8 cellular contexts compared by ENCODE assay signal in genomic region chr2:42359894-42360483, GRCh38. TPM values are rescaled to one million over a fixed set of nuclear protein-coding genes. Genes with fewer than 3 reads are reported as not detected.
DNase-seq lines count a peak whose midpoint lies in the region; ATAC-seq and TF ChIP-seq lines count a peak whose summit lies in the region.

No MANE protein-coding gene starts in this region.

- 13% methylated on average over 13 of the region's 13 CpGs for WGBS in right cardiac atrium
- 30% methylated on average over 13 of the region's 13 CpGs for WGBS in smooth muscle cell (ENCODE audit: low lambda C conversion rate)

- ATAC-seq in activated CD8-positive, alpha-beta T cell treated with anti-CD3 and anti-CD28 coated beads for 36 hours, result no peak
- no peak for ATAC-seq in right cardiac atrium
- ATAC-seq in HG02973 (IDR thresholded peaks at IDR 0.05; ENCODE audit: unreplicated experiment), result no peak

- H2AFZ ChIP-seq in smooth muscle cell (ENCODE audit: low read depth), result no peak overlapping the region

- H3K27ac ChIP-seq in BLaER1 (peak overlapping the region; percentile 97), HUES6 (ENCODE audit: low read depth, low read length) (no peak overlapping the region), right cardiac atrium (ENCODE audit: low read length) (peak overlapping the region; percentile 40), smooth muscle cell (ENCODE audit: low read depth) (peak overlapping the region; percentile 92)

- peak overlapping the region; percentile 99 for H3K27ac Mint-ChIP-seq in activated CD8-positive, alpha-beta T cell treated with anti-CD3 and anti-CD28 coated beads for 36 hours

- POLR2A ChIA-PET in activated CD8-positive, alpha-beta T cell treated with anti-CD3 and anti-CD28 coated beads for 36 hours (lab: Charles Lee), result interaction anchor here (0.6 to 1.1 kb wide), 4 partner anchors 16 to 137 kb away, joined by 3 to 4 read pairs (median 4); no protein-coding TSS in a partner anchor

- peaks cover 14% of the 10 kb centered on the region for H3K36me3 Mint-ChIP-seq in activated CD8-positive, alpha-beta T cell treated with anti-CD3 and anti-CD28 coated beads for 36 hours (ENCODE audit: low read depth)

- no peaks in the 10 kb centered on the region for H3K9me3 Mint-ChIP-seq in activated CD8-positive, alpha-beta T cell treated with anti-CD3 and anti-CD28 coated beads for 36 hours

- DNase-seq in activated CD8-positive, alpha-beta T cell treated with anti-CD3 and anti-CD28 coated beads for 36 hours, result peak; percentile 40
- DNase-seq in right cardiac atrium, result no peak
- no peak for DNase-seq in smooth muscle cell (lab: John Stamatoyannopoulos, UW; ENCODE audit: unreplicated experiment)
- no peak for DNase-seq in GOT3 (lab: John Stamatoyannopoulos, UW)
- DNase-seq in NCI-H2227 treated with DMSO at 0.1 percent for 48 hours (lab: John Stamatoyannopoulos, UW), result no peak

- H3K27me3 ChIP-seq in BLaER1 (no peaks in the 10 kb centered on the region), HUES6 (ENCODE audit: control insufficient read depth, insufficient read depth, low read length) (no peaks in the 10 kb centered on the region; the same call in 1 of the 2 replicates), right cardiac atrium (ENCODE audit: control insufficient read depth, insufficient read depth) (no peaks in the 10 kb centered on the region), smooth muscle cell (ENCODE audit: low read depth) (no peaks in the 10 kb centered on the region)

- H3K27me3 Mint-ChIP-seq in activated CD8-positive, alpha-beta T cell treated with anti-CD3 and anti-CD28 coated beads for 36 hours, result no peaks in the 10 kb centered on the region

- no peak for TF ChIP-seq CTCF in activated CD8-positive, alpha-beta T cell treated with anti-CD3 and anti-CD28 coated beads for 36 hours (IDR thresholded peaks at IDR 0.05)
- no peak for TF ChIP-seq CTCF in smooth muscle cell (IDR thresholded peaks at IDR 0.05; ENCODE audit: borderline replicate concordance, insufficient read depth, poor library complexity, severe bottlenecking)

- H3K9me3 ChIP-seq in BLaER1 (no peaks in the 10 kb centered on the region), HUES6 (ENCODE audit: control insufficient read depth, insufficient read depth, low read depth, low read length) (no peaks in the 10 kb centered on the region), right cardiac atrium (ENCODE audit: control insufficient read depth, low read length) (no peaks in the 10 kb centered on the region), smooth muscle cell (replicated peaks; ENCODE audit: low read depth) (no peaks in the 10 kb centered on the region)

- H3K4me3 ChIP-seq in BLaER1 (peak overlapping the region; percentile 96), HUES6 (ENCODE audit: low read depth, low read length) (peak overlapping the region; percentile 98), right cardiac atrium (ENCODE audit: low read length) (peak overlapping the region; percentile 79), smooth muscle cell (peak overlapping the region; percentile 89)

- peaks cover 59% of the 10 kb centered on the region for H3K79me2 ChIP-seq in smooth muscle cell (ENCODE audit: low read depth)

- H3K36me3 ChIP-seq in BLaER1 (peaks cover 10% of the 10 kb centered on the region; the same call in 1 of the 2 replicates), HUES6 (ENCODE audit: control insufficient read depth, insufficient read depth, low read length) (0 out of 2 replicates have a peak, but pooled peaks cover 2% of the 10 kb centered on the region), smooth muscle cell (ENCODE audit: low read depth) (no peaks in the 10 kb centered on the region)

- CTCF ChIA-PET in activated CD8-positive, alpha-beta T cell treated with anti-CD3 and anti-CD28 coated beads for 36 hours (lab: Charles Lee), result interaction anchor here (1.0 to 1.5 kb wide), 6 partner anchors 32 to 507 kb away, joined by 3 to 5 read pairs (median 3); partner anchors contain the start of gene KCNG3

- intact Hi-C loops in activated CD8-positive, alpha-beta T cell treated with anti-CD3 and anti-CD28 coated beads for 36 hours (cut with micrococcal nuclease), result loop anchor here (5.0 kb wide), 1 partner anchor 263 kb away; no protein-coding TSS in a partner anchor
- intact Hi-C loops in right cardiac atrium (cut with DNase I), result loop anchor here in 1 of 4 donors (5.0 kb wide), 1 partner anchor 263 kb away; no protein-coding TSS in a partner anchor

- peak overlapping the region; percentile 91 for H3K4me2 ChIP-seq in BLaER1
- peak overlapping the region; percentile 90 for H3K4me2 ChIP-seq in smooth muscle cell

- H3K4me1 ChIP-seq in BLaER1 (peaks cover 30% of the 10 kb centered on the region), HUES6 (ENCODE audit: control insufficient read depth, insufficient read depth, low read length) (peaks cover 16% of the 10 kb centered on the region), right cardiac atrium (ENCODE audit: control insufficient read depth, insufficient read depth, low read length) (peaks cover 1% of the 10 kb centered on the region), smooth muscle cell (ENCODE audit: low read depth) (peaks cover 20% of the 10 kb centered on the region)

- peak overlapping the region; percentile 89 for H3K4me3 Mint-ChIP-seq in activated CD8-positive, alpha-beta T cell treated with anti-CD3 and anti-CD28 coated beads for 36 hours

- H4K20me1 ChIP-seq in BLaER1, result peaks cover 59% of the 10 kb centered on the region
- peaks cover 50% of the 10 kb centered on the region for H4K20me1 ChIP-seq in smooth muscle cell (ENCODE audit: low read depth)

- H3F3A ChIP-seq in smooth muscle cell (ENCODE audit: low read depth), result no peaks in the 10 kb centered on the region

- peaks cover 51% of the 10 kb centered on the region for H3K4me1 Mint-ChIP-seq in activated CD8-positive, alpha-beta T cell treated with anti-CD3 and anti-CD28 coated beads for 36 hours (ENCODE audit: low read depth)

- H3K9ac ChIP-seq in BLaER1, result peak overlapping the region; percentile 93
- peak overlapping the region; percentile 94 for H3K9ac ChIP-seq in HUES6 (ENCODE audit: low read length)
- peak overlapping the region; percentile 98 for H3K9ac ChIP-seq in smooth muscle cell (ENCODE audit: low read depth)

RNA-seq across cellular contexts. Expression of gene COX7A2L, which starts 1.0 kb away (rescaled TPM):
- 100 to 1,000 TPM; 113 to 115 TPM for total RNA-seq in activated CD8-positive, alpha-beta T cell treated with anti-CD3 and anti-CD28 coated beads for 36 hours
- total RNA-seq in right cardiac atrium (100 to 1,000 TPM in 3 of 4 donors, 10 to 100 TPM in 1; 96.1 to 128 (median 108) TPM), smooth muscle cell (145 and 177 TPM in 2 replicates)
- polyA plus RNA-seq in right cardiac atrium (114 TPM), smooth muscle cell (89.8 and 93.3 TPM in 2 replicates)
